In genomic region chr2:112768432-112768831, GRCh38 we compare ENCODE assay signal across 1 cellular context.
TF ChIP-seq lines count a peak whose summit lies in the region.

No MANE protein-coding gene starts in this region.

TF ChIP-seq in HCT116, 20 proteins besides CTCF, POLR2A, EP300 and RAD21 (continued from another document):
- no peak for TF ChIP-seq MAX (IDR thresholded peaks at IDR 0.05)
